ENCODE assay signal across 23 cellular contexts in the genomic region with DNA sequence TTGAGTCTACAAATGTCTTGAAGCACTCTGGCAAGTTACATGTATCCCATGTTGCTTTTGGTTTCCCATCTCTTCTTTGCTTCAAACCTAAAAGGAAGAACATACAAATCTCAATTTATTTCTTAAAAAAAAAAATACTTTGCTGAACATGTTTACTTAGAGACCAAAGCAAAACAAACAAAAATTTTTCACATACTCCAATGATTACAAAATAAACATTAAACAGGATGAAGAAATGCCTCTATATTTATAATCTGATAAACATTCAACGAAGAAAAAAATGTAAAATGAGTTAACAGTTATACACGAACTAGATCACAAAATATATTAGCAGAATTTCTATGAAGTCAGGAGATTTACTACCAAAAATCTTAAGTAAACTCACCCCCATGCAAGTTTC. TPM values are rescaled to one million over a fixed set of nuclear protein-coding genes. Genes with fewer than 3 reads are reported as not detected.
DNase-seq lines count a peak whose midpoint lies in the region; ATAC-seq, FAIRE-seq and TF ChIP-seq lines count a peak whose summit lies in the region.
"Had no signal": no experiment of that assay in that cellular context is flagged by ENCODE, and none has a peak within 500 bp of the region (broad histone marks: within the 10 kb centered on the region; RNA-seq: fewer than 3 reads in every experiment).

No MANE protein-coding gene starts in this region.

- no peak overlapping the region for H3K4me3 Mint-ChIP-seq in CD14-positive monocyte
- H3K4me3 Mint-ChIP-seq: activated CD8-positive, alpha-beta T cell treated with anti-CD3 and anti-CD28 coated beads, Interleukin-2, amount 10 ng/mL, durations not matched to agents 7 days and 5 days; activated T-cell treated with anti-CD3 and anti-CD28 coated beads, Interleukin-2, amount 50 U/mL, for 4 hours; neural progenitor cell; T-helper 2 cell treated with Interferon-gamma antibody and Interleukin-4, amounts not matched to agents 5 μg/mL and 100 μg/mL, for 36 hours had no signal

- DNase-seq in GM19239 (ENCODE audit: insufficient read length, low spot score) (no peak), ascending aorta (ENCODE audit: low spot score in 2 of 2) (no peak), frontal cortex (ENCODE audit: low spot score in 2 of 2) (no peak), tibial artery (no peak), GM19238 (ENCODE audit: insufficient read length, low spot score) (no peak), CD14-positive monocyte (ENCODE audit: low spot score) (no peak)
- DNase-seq: activated CD4-positive, CD25-positive, alpha-beta regulatory T cell; activated CD8-positive, alpha-beta T cell treated with anti-CD3 and anti-CD28 coated beads, Interleukin-2, amount 10 ng/mL, durations not matched to agents 7 days and 5 days; activated naive CD4-positive, alpha-beta T cell treated with anti-CD3 and anti-CD28 coated beads, Interleukin-2, amount 50 U/mL, for 16 hours; activated T-cell treated with anti-CD3 and anti-CD28 coated beads, Interleukin-2, amount 50 U/mL, for 4 hours; colonic mucosa; gastrocnemius medialis; NCI-H1694 treated with DMSO at 0.1 percent for 48 hours; NCI-H774; OCI-M1; stimulated activated CD4-positive, alpha-beta T cell treated with anti-CD3 and anti-CD28 coated beads, Interleukin-12 subunit alpha, Interleukin-12 subunit beta, amount 100 ng/mL, for 4 hours; testis had no signal

- H3K27ac Mint-ChIP-seq in CD14-positive monocyte, result no peak overlapping the region
- H3K27ac Mint-ChIP-seq: activated CD8-positive, alpha-beta T cell treated with anti-CD3 and anti-CD28 coated beads, Interleukin-2, amount 10 ng/mL, durations not matched to agents 7 days and 5 days; neural progenitor cell; T-helper 2 cell treated with Interferon-gamma antibody and Interleukin-4, amounts not matched to agents 5 μg/mL and 100 μg/mL, for 36 hours had no signal

- H3K4me1 ChIP-seq in ascending aorta (peaks cover 0 to 25% of the 10 kb centered on the region in 2 donors), tibial artery (peaks cover 0 to 55% (median 19%) of the 10 kb centered on the region in 4 donors)
- H3K4me1 ChIP-seq: BLaER1 treated with 17β-estradiol and CSF1 and Interleukin-3, amounts not matched to agents 10 nM and 100 nM; colonic mucosa; neural progenitor cell; testis had no signal

- H3K27ac ChIP-seq in ascending aorta, result peak overlapping the region; percentile 22 to 60
- peak overlapping the region; percentile 10 to 73 for H3K27ac ChIP-seq in tibial artery
- H3K27ac ChIP-seq: BLaER1 treated with 17β-estradiol and CSF1 and Interleukin-3, amounts not matched to agents 10 nM and 100 nM; colonic mucosa; gastrocnemius medialis; neural progenitor cell had no signal

- H3K36me3 ChIP-seq in ascending aorta, result peaks cover 0 to 8% of the 10 kb centered on the region in 2 donors
- peaks cover 0 to 24% (median 0%) of the 10 kb centered on the region in 3 donors for H3K36me3 ChIP-seq in tibial artery
- H3K36me3 ChIP-seq: colonic mucosa had no signal

- H3K27me3 Mint-ChIP-seq in CD14-positive monocyte (ENCODE audit: low read depth in 3 of 3), result no peaks in the 10 kb centered on the region

- H3K4me3 ChIP-seq in ascending aorta (no peak overlapping the region), tibial artery (no peak overlapping the region)
- H3K4me3 ChIP-seq: BLaER1 treated with 17β-estradiol and CSF1 and Interleukin-3, amounts not matched to agents 10 nM and 100 nM; colonic mucosa; gastrocnemius medialis; neural progenitor cell; SJCRH30; testis had no signal

- no peaks in the 10 kb centered on the region for H3K27me3 ChIP-seq in ascending aorta
- no peaks in the 10 kb centered on the region for H3K27me3 ChIP-seq in tibial artery
- H3K27me3 ChIP-seq: BLaER1 treated with 17β-estradiol and CSF1 and Interleukin-3, amounts not matched to agents 10 nM and 100 nM; colonic mucosa; gastrocnemius medialis; neural progenitor cell; SJCRH30; testis had no signal

- intact Hi-C loops in ascending aorta (cut with DNase I) (no loop called here), tibial artery (cut with DNase I; ENCODE audit: low total_unique reads) (no loop called here), CD14-positive monocyte (cut with micrococcal nuclease) (no loop called here)

- no peaks in the 10 kb centered on the region for H3K9me3 ChIP-seq in ascending aorta
- H3K9me3 ChIP-seq in tibial artery, result no peaks in the 10 kb centered on the region
- H3K9me3 ChIP-seq: BLaER1 treated with 17β-estradiol and CSF1 and Interleukin-3, amounts not matched to agents 10 nM and 100 nM; colonic mucosa; gastrocnemius medialis; SJCRH30; testis had no signal

- peaks cover 79 to 83% of the 10 kb centered on the region in 2 donors for H3K36me3 Mint-ChIP-seq in CD14-positive monocyte

- TF ChIP-seq CTCF in ascending aorta (IDR thresholded peaks at IDR 0.05), result no peak
- TF ChIP-seq CTCF in tibial artery (IDR thresholded peaks at IDR 0.05), result no peak
- TF ChIP-seq CTCF in CD14-positive monocyte (IDR thresholded peaks at IDR 0.05), result no peak

- H3K4me1 Mint-ChIP-seq in CD14-positive monocyte, result no peaks in the 10 kb centered on the region

- peak; percentile 52 for FAIRE-seq in GM19239 (lab: Jason Lieb, UNC)
- FAIRE-seq in frontal cortex (lab: Jason Lieb, UNC), result peak; percentile 8
- FAIRE-seq: GM12892 had no signal

- H3K9me3 Mint-ChIP-seq in CD14-positive monocyte, result no peaks in the 10 kb centered on the region
- H3K9me3 Mint-ChIP-seq: activated T-cell treated with anti-CD3 and anti-CD28 coated beads, Interleukin-2, amount 50 U/mL, for 4 hours; neural progenitor cell; T-helper 2 cell treated with Interferon-gamma antibody and Interleukin-4, amounts not matched to agents 5 μg/mL and 100 μg/mL, for 36 hours had no signal

- ATAC-seq in HG02840 (IDR thresholded peaks at IDR 0.05; ENCODE audit: low FRiP score, unreplicated experiment), result no peak
- ATAC-seq: activated CD8-positive, alpha-beta T cell treated with anti-CD3 and anti-CD28 coated beads, Interleukin-2, amount 10 ng/mL, durations not matched to agents 7 days and 5 days; activated T-cell treated with anti-CD3 and anti-CD28 coated beads, Interleukin-2, amount 50 U/mL, for 4 hours; gastrocnemius medialis had no signal

RNA-seq across cellular contexts. Expression of a gene that starts 31.3 kb away (rescaled TPM):
- total RNA-seq in ascending aorta, result 12.5 TPM
- total RNA-seq in frontal cortex, result 59.5 TPM
- polyA plus RNA-seq in CD14-positive monocyte, result 100 to 1,000 TPM; 139 to 191 TPM
